Comparison of ENCODE assay signal across 22 cellular contexts in genomic region chr16:26382607-26383006, GRCh38.
"Had no signal": no experiment of that assay in that cellular context is flagged by ENCODE, and none has a peak within 500 bp of the region (broad histone marks: within the 10 kb centered on the region; RNA-seq: fewer than 3 reads in every experiment).

No MANE protein-coding gene starts in this region.

- H3K4me3 ChIP-seq: ascending aorta, body of pancreas had no signal

- DNase-seq: activated CD4-positive, alpha-beta memory T cell treated with anti-CD3 and anti-CD28 coated beads for 36 hours; activated CD4-positive, alpha-beta T cell treated with anti-CD3 and anti-CD28 coated beads, Interleukin-2, amount 10 ng/mL, durations not matched to agents 7 days and 5 days; activated CD4-positive, CD25-positive, alpha-beta regulatory T cell; activated CD8-positive, alpha-beta memory T cell treated with anti-CD3 and anti-CD28 coated beads for 24 hours; activated effector memory CD4-positive, alpha-beta T cell treated with anti-CD3 and anti-CD28 coated beads, Interleukin-2, amount 50 U/mL, for 16 hours; activated naive CD4-positive, alpha-beta T cell treated with Interleukin-2 at 50 U/mL for 16 hours; activated naive CD8-positive, alpha-beta T cell treated with anti-CD3 and anti-CD28 coated beads, Interleukin-2, amount 50 U/mL, for 24 hours; activated T-cell treated with anti-CD3 and anti-CD28 coated beads, Interleukin-2, amount 50 U/mL, for 4 hours; amniotic stem cell; body of pancreas; NCI-H1417; NCI-H187; NCI-H2107; NCI-H2171 treated with DMSO at 0.1 percent for 48 hours; NCI-H226; NCI-H82; SIG-M5; T-helper 17 cell had no signal

- FAIRE-seq: colon had no signal

- H3K27ac ChIP-seq: ascending aorta, body of pancreas, KMS-11, VCaP had no signal

- H3K27me3 ChIP-seq: ascending aorta, body of pancreas had no signal

- H3K36me3 ChIP-seq: ascending aorta had no signal
